26 cellular contexts compared by ENCODE assay signal in genomic region chr19:5618591-5618990, GRCh38. TPM values are rescaled to one million over a fixed set of nuclear protein-coding genes. Genes with fewer than 3 reads are reported as not detected.
DNase-seq lines count a peak whose midpoint lies in the region; ATAC-seq, FAIRE-seq and TF ChIP-seq lines count a peak whose summit lies in the region.
"Had no signal": no experiment of that assay in that cellular context is flagged by ENCODE, and none has a peak within 500 bp of the region (broad histone marks: within the 10 kb centered on the region; RNA-seq: fewer than 3 reads in every experiment).

No MANE protein-coding gene starts in this region.

- in situ Hi-C loops in gastrocnemius medialis (cut with MboI; ENCODE audit: low sequenced_read_pairs in 4 of 4) = no loop called here

- TF ChIP-seq CTCF in brain (conservative IDR thresholded peaks at IDR 0.05) (no peak), gastrocnemius medialis (IDR thresholded peaks at IDR 0.05 in 4 of 5, conservative IDR thresholded peaks at IDR 0.05 in 1 of 5) (no peak)

- intact Hi-C loops in gastrocnemius medialis (cut with DNase I; ENCODE audit: low total_unique reads) = no loop called here

- H3K27me3 ChIP-seq in CD8-positive, alpha-beta memory T cell (ENCODE audit: insufficient read depth, low read length, poor library complexity, severe bottlenecking) = no peaks in the 10 kb centered on the region
- H3K27me3 ChIP-seq in gastrocnemius medialis (no peaks in the 10 kb centered on the region), small intestine (ENCODE audit: control insufficient read depth in 2 of 2, insufficient read depth in 2 of 2, low read length in 2 of 2) (no peaks in the 10 kb centered on the region)
- H3K27me3 ChIP-seq: gastroesophageal sphincter, left lung, right lobe of liver, SJSA1 had no signal

- FAIRE-seq in small intestine (lab: Jason Lieb, UNC) = no peak
- FAIRE-seq: endometrium had no signal

- DNase-seq in activated naive CD4-positive, alpha-beta T cell treated with anti-CD3 and anti-CD28 coated beads, Interleukin-2, amount 10 ng/mL, durations not matched to agents 7 days and 5 days = no peak
- no peak for DNase-seq in activated naive CD4-positive, alpha-beta T cell treated with anti-CD3 and anti-CD28 coated beads, Interleukin-2, amount 50 U/mL, for 16 hours
- no peak for DNase-seq in CD8-positive, alpha-beta memory T cell
- DNase-seq in gastrocnemius medialis (no peak), small intestine (no peak)
- DNase-seq: activated CD4-positive, alpha-beta T cell treated with anti-CD3 and anti-CD28 coated beads for 1 hour; activated CD8-positive, alpha-beta memory T cell treated with anti-CD3 and anti-CD28 coated beads, Interleukin-2, amount 10 ng/mL, durations not matched to agents 7 days and 5 days; amygdala; cortex of kidney; DMS 273 treated with DMSO at 0.1 percent for 48 hours; Kasumi-1; left lung; NCI-H1048; NCI-H1694 treated with DMSO at 0.1 percent for 48 hours; NCI-H69; right lobe of liver had no signal

- H3K4me1 Mint-ChIP-seq in activated naive CD4-positive, alpha-beta T cell treated with anti-CD3 and anti-CD28 coated beads, Interleukin-2, amount 10 ng/mL, durations not matched to agents 7 days and 5 days = peaks cover 33% of the 10 kb centered on the region
- H3K4me1 Mint-ChIP-seq in CD8-positive, alpha-beta memory T cell = peaks cover 52 to 57% (median 57%) of the 10 kb centered on the region in 3 donors
- H3K4me1 Mint-ChIP-seq in brain = peaks cover 37% of the 10 kb centered on the region

- no peaks in the 10 kb centered on the region for H3K27me3 Mint-ChIP-seq in activated naive CD4-positive, alpha-beta T cell treated with anti-CD3 and anti-CD28 coated beads, Interleukin-2, amount 10 ng/mL, durations not matched to agents 7 days and 5 days
- peaks cover 0 to 7% of the 10 kb centered on the region in 2 donors for H3K27me3 Mint-ChIP-seq in CD8-positive, alpha-beta memory T cell
- H3K27me3 Mint-ChIP-seq in brain = peaks cover 22% of the 10 kb centered on the region

- POLR2A ChIA-PET in CD8-positive, alpha-beta memory T cell (lab: Charles Lee) = no interaction called here

- H3K36me3 Mint-ChIP-seq in activated naive CD4-positive, alpha-beta T cell treated with anti-CD3 and anti-CD28 coated beads, Interleukin-2, amount 10 ng/mL, durations not matched to agents 7 days and 5 days = peaks cover 68% of the 10 kb centered on the region
- H3K36me3 Mint-ChIP-seq in CD8-positive, alpha-beta memory T cell = peaks cover 7 to 88% (median 31%) of the 10 kb centered on the region in 3 donors
- H3K36me3 Mint-ChIP-seq in brain = peaks cover 81% of the 10 kb centered on the region

- peaks cover 60% of the 10 kb centered on the region for H3K36me3 ChIP-seq in CD8-positive, alpha-beta memory T cell (ENCODE audit: insufficient read depth, low read length)
- H3K36me3 ChIP-seq in gastrocnemius medialis (peaks cover 5 to 54% of the 10 kb centered on the region in 2 donors), small intestine (ENCODE audit: control insufficient read depth in 2 of 2, insufficient read depth in 2 of 2, low read length in 2 of 2) (peaks cover 22 to 26% of the 10 kb centered on the region in 2 donors)

- CTCF ChIA-PET in activated naive CD4-positive, alpha-beta T cell treated with anti-CD3 and anti-CD28 coated beads, Interleukin-2, amount 10 ng/mL, durations not matched to agents 7 days and 5 days (lab: Charles Lee) = no interaction called here
- CTCF ChIA-PET in CD8-positive, alpha-beta memory T cell (lab: Charles Lee) = interaction anchor here (1.2 kb wide), 1 partner anchor 16 kb away, joined by 3 read pairs; no protein-coding TSS in a partner anchor

- no peaks in the 10 kb centered on the region for H3K9me3 Mint-ChIP-seq in activated naive CD4-positive, alpha-beta T cell treated with anti-CD3 and anti-CD28 coated beads, Interleukin-2, amount 10 ng/mL, durations not matched to agents 7 days and 5 days
- H3K9me3 Mint-ChIP-seq in CD8-positive, alpha-beta memory T cell = peaks cover 0 to 1% (median 0%) of the 10 kb centered on the region in 5 donors
- H3K9me3 Mint-ChIP-seq in brain = peaks cover 0 to 5% (median 3%) of the 10 kb centered on the region in 5 experiments
- H3K9me3 Mint-ChIP-seq: activated T-helper 2 cell treated with anti-CD3 and anti-CD28 coated beads, Interferon-gamma antibody, Interleukin-2, Interleukin-4, amounts not matched to agents 10 μg/mL and 5 μg/mL and 100 μg/mL, durations not matched to agents 14 hours and 24 hours and 36 hours; mesothelial cell of epicardium; nephron had no signal

- ATAC-seq in gastrocnemius medialis = no peak
- ATAC-seq in HG02763 (IDR thresholded peaks at IDR 0.05; ENCODE audit: unreplicated experiment) = no peak
- ATAC-seq: activated CD8-positive, alpha-beta memory T cell treated with anti-CD3 and anti-CD28 coated beads, Interleukin-2, amount 10 ng/mL, durations not matched to agents 7 days and 5 days; gastroesophageal sphincter; HCT116; left lung; right lobe of liver had no signal

- no peak overlapping the region for H3K4me3 ChIP-seq in CD8-positive, alpha-beta memory T cell (ENCODE audit: low read length)
- peak overlapping the region in 1 of 4 donors; percentile 22 for H3K4me3 ChIP-seq in gastrocnemius medialis
- H3K4me3 ChIP-seq in small intestine (ENCODE audit: low read depth in 1 of 2, low read length in 2 of 2) = no peak overlapping the region
- H3K4me3 ChIP-seq: gastroesophageal sphincter, left lung, right lobe of liver, SJSA1 had no signal

- TF ChIP-seq POLR2A in gastrocnemius medialis (IDR thresholded peaks at IDR 0.05) = no peak

- H3K4me1 ChIP-seq in CD8-positive, alpha-beta memory T cell (ENCODE audit: insufficient read depth, low read length) = peaks cover 44% of the 10 kb centered on the region
- H3K4me1 ChIP-seq in gastrocnemius medialis = peaks cover 38 to 42% of the 10 kb centered on the region in 2 donors
- H3K4me1 ChIP-seq in small intestine (ENCODE audit: control insufficient read depth in 2 of 2, insufficient read depth in 1 of 2, low read depth in 1 of 2, low read length in 1 of 2) = peaks cover 3 to 7% of the 10 kb centered on the region in 2 donors
- H3K4me1 ChIP-seq: parathyroid adenoma had no signal

- 91 to 95% (median 94%) methylated on average over 9 of the region's 9 CpGs for WGBS in small intestine, 3 donors

- no peak overlapping the region for H3K27ac ChIP-seq in CD8-positive, alpha-beta memory T cell (ENCODE audit: low read depth, low read length)
- peak overlapping the region in 3 of 4 donors; percentile 4 to 98 (median 10) for H3K27ac ChIP-seq in gastrocnemius medialis
- H3K27ac ChIP-seq in small intestine (ENCODE audit: low read depth in 1 of 2, low read length in 1 of 2) = no peak overlapping the region
- H3K27ac ChIP-seq: left lung, parathyroid adenoma, right lobe of liver, SJSA1 had no signal

- no peak overlapping the region for H3K4me3 Mint-ChIP-seq in activated naive CD4-positive, alpha-beta T cell treated with anti-CD3 and anti-CD28 coated beads, Interleukin-2, amount 10 ng/mL, durations not matched to agents 7 days and 5 days
- H3K4me3 Mint-ChIP-seq in CD8-positive, alpha-beta memory T cell = peak overlapping the region in 5 of 7 donors; percentile 3 to 75 (median 40)
- H3K4me3 Mint-ChIP-seq in brain = peak overlapping the region in 4 of 5 experiments; percentile 24 to 61 (median 58)
- H3K4me3 Mint-ChIP-seq: activated CD8-positive, alpha-beta memory T cell treated with anti-CD3 and anti-CD28 coated beads, Interleukin-2, amount 10 ng/mL, durations not matched to agents 7 days and 5 days; mesothelial cell of epicardium had no signal

- H3K27ac Mint-ChIP-seq in activated naive CD4-positive, alpha-beta T cell treated with anti-CD3 and anti-CD28 coated beads, Interleukin-2, amount 10 ng/mL, durations not matched to agents 7 days and 5 days = peak overlapping the region; percentile 8
- H3K27ac Mint-ChIP-seq in CD8-positive, alpha-beta memory T cell = peak overlapping the region in 2 of 8 donors; percentile 56 to 61
- peak overlapping the region in 1 of 5 experiments; percentile 43 for H3K27ac Mint-ChIP-seq in brain
- H3K27ac Mint-ChIP-seq: activated T-helper 2 cell treated with anti-CD3 and anti-CD28 coated beads, Interferon-gamma antibody, Interleukin-2, Interleukin-4, amounts not matched to agents 10 μg/mL and 5 μg/mL and 100 μg/mL, durations not matched to agents 14 hours and 24 hours and 36 hours; mesothelial cell of epicardium had no signal

- H3K9me3 ChIP-seq in CD8-positive, alpha-beta memory T cell (ENCODE audit: low read length) = no peaks in the 10 kb centered on the region
- H3K9me3 ChIP-seq in gastrocnemius medialis (no peaks in the 10 kb centered on the region), small intestine (ENCODE audit: control insufficient read depth, low read depth) (no peaks in the 10 kb centered on the region)
- H3K9me3 ChIP-seq: gastroesophageal sphincter, left lung, right lobe of liver, SJSA1 had no signal

RNA-seq across cellular contexts. Expression of gene SAFB2, which starts 4.0 kb away (rescaled TPM):
- total RNA-seq in CD8-positive, alpha-beta memory T cell = 10 to 100 TPM; 87.8 to 98.2 TPM
- polyA plus RNA-seq in CD8-positive, alpha-beta memory T cell = 56.4 TPM
- polyA plus RNA-seq in brain (ENCODE audit: insufficient read depth, low read depth, low replicate concordance) (40.9 TPM), small intestine (10 to 100 TPM; 38.8 to 83.2 (median 78.4) TPM)
- total RNA-seq in gastrocnemius medialis = 10 to 100 TPM; 13.7 to 19.8 (median 18.4) TPM

RNA-seq across cellular contexts. Expression of gene SAFB, which starts 4.3 kb away (rescaled TPM):
- 100 to 1,000 TPM; 124 to 132 TPM for total RNA-seq in CD8-positive, alpha-beta memory T cell
- polyA plus RNA-seq in CD8-positive, alpha-beta memory T cell = 103 TPM
- 125 TPM for polyA plus RNA-seq in brain (ENCODE audit: insufficient read depth, low read depth, low replicate concordance)
- 10 to 100 TPM; 29.8 to 60.0 (median 56.1) TPM for total RNA-seq in gastrocnemius medialis
- 10 to 100 TPM; 44.0 to 63.5 (median 47.3) TPM for polyA plus RNA-seq in small intestine

RNA-seq across cellular contexts. Expression of gene TINCR, which starts 50.8 kb away (rescaled TPM):
- total RNA-seq in CD8-positive, alpha-beta memory T cell = under 1 TPM; 0.20 to 0.28 TPM
- polyA plus RNA-seq in CD8-positive, alpha-beta memory T cell = 0.16 TPM
- polyA plus RNA-seq in brain (ENCODE audit: insufficient read depth, low read depth, low replicate concordance) (1.7 TPM), small intestine (1 to 10 TPM in 1 of 3 donors, under 1 TPM in 2; 0.69 to 1.3 (median 0.81) TPM)
- total RNA-seq in gastrocnemius medialis = under 1 TPM in 1 of 4 donors, not detected in 3; 0.10 TPM
- total RNA-seq: SJSA1 had no signal

Comparison
In these comparisons a context has a peak if more than half of its experiments do, and no peak if none do; other contexts are left out.
1. H3K27ac ChIP-seq: peak in gastrocnemius medialis (3 of 4); none in CD8-positive, alpha-beta memory T cell (single experiment) and small intestine (0 of 2).